ENCODE assay signal across 8 cellular contexts in the genomic region with DNA sequence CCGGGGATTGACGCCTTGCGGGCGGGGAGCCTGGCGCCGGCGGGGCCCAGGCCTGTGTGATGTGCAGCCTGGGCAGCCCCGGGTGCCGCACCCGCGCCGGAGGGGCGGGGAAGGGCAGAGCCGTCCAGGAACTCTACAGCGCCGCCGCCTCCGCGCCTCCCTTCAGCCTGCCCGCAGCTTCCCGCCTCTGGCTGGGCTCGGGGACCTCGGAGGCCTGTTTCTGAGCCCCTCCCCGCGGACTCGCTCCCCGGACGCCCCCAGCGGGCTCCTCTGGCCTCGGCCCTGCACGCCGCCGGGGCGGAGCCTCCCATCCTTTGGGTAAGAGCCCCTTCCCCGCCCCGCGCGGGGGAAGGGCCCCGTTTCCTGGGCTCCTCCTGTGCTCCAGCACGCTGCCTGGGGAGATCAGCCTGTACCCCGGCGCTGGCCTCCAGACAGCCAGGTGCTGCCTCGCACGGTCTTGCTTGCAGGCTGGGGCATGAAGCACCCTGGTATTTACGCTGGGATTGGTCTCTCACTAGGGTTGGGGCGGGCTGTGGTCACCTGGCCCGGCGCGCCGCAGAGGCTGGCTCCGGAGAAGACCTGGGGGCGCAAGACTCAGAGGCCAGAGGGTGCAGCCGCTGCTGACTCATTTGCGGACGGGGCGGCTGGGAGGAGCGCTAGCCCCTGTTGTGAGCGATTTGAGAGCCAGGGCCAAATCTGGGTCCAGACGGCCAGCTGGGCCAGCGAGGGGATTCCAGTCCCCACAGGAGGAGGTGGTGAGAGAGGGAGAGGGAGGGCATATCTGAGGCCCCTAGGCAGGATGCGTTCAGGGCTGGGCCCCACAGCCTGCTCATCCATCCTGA. TPM values are rescaled to one million over a fixed set of nuclear protein-coding genes. Genes with fewer than 3 reads are reported as not detected.
DNase-seq lines count a peak whose midpoint lies in the region; ATAC-seq, FAIRE-seq and TF ChIP-seq lines count a peak whose summit lies in the region.

No MANE protein-coding gene starts in this region.

- POLR2A ChIA-PET in PC-3 (lab: Charles Lee; ENCODE audit: unreplicated experiment) = no interaction called here
- POLR2A ChIA-PET in naive thymus-derived CD4-positive, alpha-beta T cell (lab: Charles Lee) = no interaction called here

- CTCF ChIA-PET in PC-3 (lab: Charles Lee) = no interaction called here
- CTCF ChIA-PET in naive thymus-derived CD4-positive, alpha-beta T cell (lab: Charles Lee) = no interaction called here

- peaks cover 12 to 22% (median 20%) of the 10 kb centered on the region in 7 donors for H3K4me1 Mint-ChIP-seq in naive thymus-derived CD4-positive, alpha-beta T cell
- H3K4me1 Mint-ChIP-seq in stimulated activated naive CD8-positive, alpha-beta T cell treated with anti-CD3 and anti-CD28 coated beads, Interleukin-15, Interleukin-2, amounts not matched to agents 100 ng/mL and 50 ng/mL, for 24 hours (ENCODE audit: low read depth) = peaks cover 20% of the 10 kb centered on the region

- H3K4me3 Mint-ChIP-seq in naive thymus-derived CD4-positive, alpha-beta T cell = peak overlapping the region; percentile 66 to 87 (median 82)
- H3K4me3 Mint-ChIP-seq in stimulated activated naive CD8-positive, alpha-beta T cell treated with anti-CD3 and anti-CD28 coated beads, Interleukin-15, Interleukin-2, amounts not matched to agents 100 ng/mL and 50 ng/mL, for 24 hours = peak overlapping the region; percentile 72

- no peaks in the 10 kb centered on the region for H3K9me3 Mint-ChIP-seq in naive thymus-derived CD4-positive, alpha-beta T cell
- H3K9me3 Mint-ChIP-seq in stimulated activated naive CD8-positive, alpha-beta T cell treated with anti-CD3 and anti-CD28 coated beads, Interleukin-15, Interleukin-2, amounts not matched to agents 100 ng/mL and 50 ng/mL, for 24 hours = no peaks in the 10 kb centered on the region

- peaks cover 4% of the 10 kb centered on the region; the same call in 1 of the 2 replicates for H3K27me3 ChIP-seq in PC-3 (ENCODE audit: low read length)
- H3K27me3 ChIP-seq in naive thymus-derived CD4-positive, alpha-beta T cell (ENCODE audit: control insufficient read depth in 2 of 2, insufficient read depth in 2 of 2, low read length in 2 of 2) = no peaks in the 10 kb centered on the region

- H3K9ac ChIP-seq in PC-3 (ENCODE audit: low read length) = no peak overlapping the region

- FAIRE-seq in GM19239 (lab: Jason Lieb, UNC) = no peak

- H3K4me1 ChIP-seq in PC-3 (ENCODE audit: insufficient read depth, low read length) = no peaks in the 10 kb centered on the region
- H3K4me1 ChIP-seq in naive thymus-derived CD4-positive, alpha-beta T cell (ENCODE audit: control insufficient read depth in 2 of 2, insufficient read depth in 2 of 2, low read length in 2 of 2) = peaks cover 0 to 6% of the 10 kb centered on the region in 2 donors

- ATAC-seq in PC-3 = peak; percentile 74
- ATAC-seq in naive thymus-derived CD4-positive, alpha-beta T cell = peak; percentile 90

- H3F3A ChIP-seq in PC-3 (ENCODE audit: low read length, unreplicated experiment) = no peaks in the 10 kb centered on the region

- H2AFZ ChIP-seq in PC-3 (ENCODE audit: low read length) = no peak overlapping the region

- peak overlapping the region in 6 of 9 donors; percentile 15 to 92 (median 58) for H3K27ac Mint-ChIP-seq in naive thymus-derived CD4-positive, alpha-beta T cell
- no peak overlapping the region for H3K27ac Mint-ChIP-seq in stimulated activated naive CD8-positive, alpha-beta T cell treated with anti-CD3 and anti-CD28 coated beads, Interleukin-15, Interleukin-2, amounts not matched to agents 100 ng/mL and 50 ng/mL, for 24 hours

- DNase-seq in AML-193 (lab: John Stamatoyannopoulos, UW) = peak; percentile 79 to 81
- peak; percentile 44 for DNase-seq in GM19239 (ENCODE audit: insufficient read length, low spot score)
- peak; percentile 95 for DNase-seq in HK-2 (ENCODE audit: unreplicated experiment)
- no peak for DNase-seq in PC-3
- peak; percentile 33 for DNase-seq in activated T-helper 1 cell treated with Interleukin-2 at 50 U/mL for 16 hours (ENCODE audit: low read depth)
- peak; percentile 7 for DNase-seq in fibroblast of gingiva (ENCODE audit: low read depth)
- DNase-seq in naive thymus-derived CD4-positive, alpha-beta T cell = peak; percentile 26 to 72 (median 44)

- no peak overlapping the region for H3K4me3 ChIP-seq in PC-3 (ENCODE audit: low read length)
- H3K4me3 ChIP-seq in naive thymus-derived CD4-positive, alpha-beta T cell (ENCODE audit: low read length) = peak overlapping the region; percentile 54

- H3K27me3 Mint-ChIP-seq in naive thymus-derived CD4-positive, alpha-beta T cell = peaks cover 0 to 27% (median 0%) of the 10 kb centered on the region in 5 donors
- H3K27me3 Mint-ChIP-seq in stimulated activated naive CD8-positive, alpha-beta T cell treated with anti-CD3 and anti-CD28 coated beads, Interleukin-15, Interleukin-2, amounts not matched to agents 100 ng/mL and 50 ng/mL, for 24 hours = peaks cover 4% of the 10 kb centered on the region

- H3K36me3 Mint-ChIP-seq in naive thymus-derived CD4-positive, alpha-beta T cell = no peaks in the 10 kb centered on the region
- H3K36me3 Mint-ChIP-seq in stimulated activated naive CD8-positive, alpha-beta T cell treated with anti-CD3 and anti-CD28 coated beads, Interleukin-15, Interleukin-2, amounts not matched to agents 100 ng/mL and 50 ng/mL, for 24 hours (ENCODE audit: low read depth) = no peaks in the 10 kb centered on the region

- no peak overlapping the region for H3K27ac ChIP-seq in PC-3 (ENCODE audit: low read length)
- no peak overlapping the region for H3K27ac ChIP-seq in naive thymus-derived CD4-positive, alpha-beta T cell (ENCODE audit: low read depth, low read length)

- intact Hi-C loops in PC-3 (cut with micrococcal nuclease) = no loop called here
- intact Hi-C loops in naive thymus-derived CD4-positive, alpha-beta T cell (cut with micrococcal nuclease) = loop anchor here (2.0 to 5.0 kb wide), 3 partner anchors 44 to 136 kb away; partner anchors contain the start of gene SSBP3 (in 2 of the 2)

- TF ChIP-seq CTCF in PC-3 (conservative IDR thresholded peaks at IDR 0.05; ENCODE audit: low read depth, low read length) = no peak

- peak overlapping the region; percentile 41 for H3K4me2 ChIP-seq in PC-3 (ENCODE audit: low read length)

- H3K9me3 ChIP-seq in PC-3 (ENCODE audit: low read length) = no peaks in the 10 kb centered on the region
- no peaks in the 10 kb centered on the region for H3K9me3 ChIP-seq in naive thymus-derived CD4-positive, alpha-beta T cell (ENCODE audit: control insufficient read depth in 2 of 3, low read length in 3 of 3)

- no peaks in the 10 kb centered on the region for H4K20me1 ChIP-seq in PC-3 (ENCODE audit: low read length)

- no peaks in the 10 kb centered on the region for H3K79me2 ChIP-seq in PC-3 (ENCODE audit: low read length)

- BruUV-seq in PC-3 (replicated peaks; lab: Mats Ljungman, UMichigan) = no TSS peak

- no peaks in the 10 kb centered on the region for H3K9me2 ChIP-seq in PC-3 (replicated peaks; ENCODE audit: low read length)

- H3K36me3 ChIP-seq in PC-3 (ENCODE audit: low read depth, low read length) = no peaks in the 10 kb centered on the region
- H3K36me3 ChIP-seq in naive thymus-derived CD4-positive, alpha-beta T cell (ENCODE audit: control insufficient read depth in 2 of 3, insufficient read depth in 3 of 3, low read length in 3 of 3) = no peaks in the 10 kb centered on the region

RNA-seq across cellular contexts. Expression of gene ACOT11, which starts 5.7 kb away (rescaled TPM):
- 4.1 and 5.0 TPM in 2 replicates for total RNA-seq in PC-3 (2014; rRNA removed)
- 1 to 10 TPM in 3 of 5 experiments, under 1 TPM in 2; 0.22 to 2.3 (median 1.2) TPM for total RNA-seq in naive thymus-derived CD4-positive, alpha-beta T cell
- under 1 TPM in 1 of 2 donors, not detected in 1; 0.06 TPM for polyA plus RNA-seq in naive thymus-derived CD4-positive, alpha-beta T cell
